ENCODE assay signal across 20 cellular contexts in the genomic region with DNA sequence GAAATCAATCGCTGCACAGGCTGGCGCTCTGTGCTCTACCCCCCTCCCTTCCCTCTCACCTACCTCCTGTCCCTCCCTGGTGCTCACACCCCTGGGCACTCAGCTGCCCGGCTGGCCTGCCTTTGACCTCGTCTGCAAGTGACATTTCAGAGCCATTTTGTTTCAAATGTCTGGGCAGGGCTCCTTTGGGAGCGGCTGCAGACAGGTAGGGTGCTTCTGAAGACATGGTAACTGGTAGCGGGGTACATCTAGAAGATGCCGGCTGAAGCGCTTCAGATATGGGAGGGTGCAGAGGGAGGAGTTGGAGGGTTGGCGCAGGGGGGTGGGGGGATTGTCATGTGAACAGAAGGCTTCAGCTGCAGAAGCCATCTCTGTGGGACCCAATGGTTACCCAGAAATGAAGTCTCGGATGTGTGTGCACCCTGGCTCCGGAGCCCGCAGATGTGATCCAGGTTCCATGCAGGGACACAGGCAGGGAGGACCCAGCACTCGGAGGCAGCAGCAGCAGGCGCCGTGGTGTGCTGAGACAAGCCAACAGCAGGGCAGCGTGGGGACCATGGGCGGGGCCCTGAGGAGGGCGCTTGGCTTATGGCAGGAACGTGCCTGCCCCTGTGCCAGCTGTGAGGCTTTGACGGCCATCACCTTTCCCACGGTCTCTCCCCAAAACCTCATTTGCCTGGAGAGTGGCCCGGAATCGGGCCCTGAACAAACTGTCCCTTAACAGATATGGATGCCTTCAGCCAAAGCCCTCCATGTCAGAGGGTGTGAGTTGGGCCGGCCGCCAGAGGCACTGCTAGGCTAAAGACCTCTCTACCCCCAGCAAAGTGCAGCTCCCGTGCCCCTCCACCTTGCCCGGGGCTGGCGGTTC. TPM values are rescaled to one million over a fixed set of nuclear protein-coding genes. Genes with fewer than 3 reads are reported as not detected.
"Had no signal": no experiment of that assay in that cellular context is flagged by ENCODE, and none has a peak within 500 bp of the region (broad histone marks: within the 10 kb centered on the region; RNA-seq: fewer than 3 reads in every experiment).

No MANE protein-coding gene starts in this region.

- H3K36me3 ChIP-seq: ascending aorta, gastrocnemius medialis, left ventricle myocardium inferior, thyroid gland, uterus had no signal

- DNase-seq: activated CD4-positive, alpha-beta T cell treated with anti-CD3 and anti-CD28 coated beads, Interleukin-2, amount 50 U/mL, for 1 hour; activated CD4-positive, CD25-positive, alpha-beta regulatory T cell treated with anti-CD3 and anti-CD28 coated beads, Interleukin-2, amount 50 U/mL, for 72 hours; activated effector memory CD4-positive, alpha-beta T cell treated with anti-CD3 and anti-CD28 coated beads, Interleukin-2, amount 50 U/mL, for 16 hours; activated naive CD4-positive, alpha-beta T cell treated with anti-CD3 and anti-CD28 coated beads, Interleukin-2, amount 50 U/mL, for 16 hours; activated T-cell treated with anti-CD3 and anti-CD28 coated beads, Interleukin-2, amount 50 U/mL, for 72 hours; effector CD4-positive, alpha-beta T cell; gastrocnemius medialis; kidney glomerular epithelial cell; left ventricle myocardium inferior; mucosa of descending colon; naive thymus-derived CD4-positive, alpha-beta T cell; stimulated activated CD4-positive, alpha-beta T cell treated with anti-CD3 and anti-CD28 coated beads, Interleukin-1b, Interleukin-23, amount 100 ng/mL, for 48 hours; stimulated activated CD8-positive, alpha-beta memory T cell treated with anti-CD3 and anti-CD28 coated beads, Interleukin-4, amount 100 ng/mL, for 48 hours; stimulated activated naive CD4-positive, alpha-beta T cell; T-helper 2 cell; thyroid gland had no signal

- H3K4me1 ChIP-seq: ascending aorta, parathyroid adenoma, uterus had no signal

- H3K27ac ChIP-seq: ascending aorta, gastrocnemius medialis, left ventricle myocardium inferior, parathyroid adenoma, thyroid gland, uterus, VCaP had no signal

- H3K4me3 ChIP-seq: ascending aorta, gastrocnemius medialis, left ventricle myocardium inferior, mucosa of descending colon, thyroid gland, uterus had no signal

- H3K9me3 ChIP-seq: ascending aorta, gastrocnemius medialis, left ventricle myocardium inferior, mucosa of descending colon, thyroid gland, uterus had no signal

- H3K27me3 ChIP-seq: ascending aorta, thyroid gland had no signal

RNA-seq across cellular contexts. Expression of gene DUSP9, which starts 7.6 kb away (rescaled TPM):
- total RNA-seq: activated T-cell treated with anti-CD3 and anti-CD28 coated beads, Interleukin-2, amount 50 U/mL, for 72 hours; ascending aorta; gastrocnemius medialis; left ventricle myocardium inferior; mucosa of descending colon; naive thymus-derived CD4-positive, alpha-beta T cell; thyroid gland had no signal
- polyA plus RNA-seq: naive thymus-derived CD4-positive, alpha-beta T cell had no signal

RNA-seq across cellular contexts. Expression of gene PNCK, which starts 34.2 kb away (rescaled TPM):
- polyA plus RNA-seq: naive thymus-derived CD4-positive, alpha-beta T cell had no signal
